In genomic region chr14:102568115-102568614, GRCh38 we compare ENCODE assay signal across 1 cellular context.
TF ChIP-seq lines count a peak whose summit lies in the region.

No MANE protein-coding gene starts in this region.

TF ChIP-seq in HepG2, 621 proteins besides CTCF, POLR2A, EP300 and RAD21 (continued from another document and continues in another):
- TF ChIP-seq ZNF580 (CRISPR knock-in tag; IDR thresholded peaks at IDR 0.05; ENCODE audit: borderline replicate concordance, low read depth), result no peak
- no peak for TF ChIP-seq HOXA5 (CRISPR knock-in tag; IDR thresholded peaks at IDR 0.05)
- TF ChIP-seq SALL2 (CRISPR knock-in tag; IDR thresholded peaks at IDR 0.05), result no peak
- no peak for TF ChIP-seq HMG20A (CRISPR knock-in tag; IDR thresholded peaks at IDR 0.05; ENCODE audit: borderline replicate concordance)
- TF ChIP-seq ELF1 (CRISPR knock-in tag; IDR thresholded peaks at IDR 0.05), result 0 out of 2 replicates have a peak, but pooled peaks have one; percentile 18
- no peak for TF ChIP-seq KDM5B (CRISPR knock-in tag; IDR thresholded peaks at IDR 0.05; ENCODE audit: borderline replicate concordance)
- TF ChIP-seq ZHX2 (IDR thresholded peaks at IDR 0.05; ENCODE audit: low read depth), result no peak
- no peak for TF ChIP-seq ZHX2 (CRISPR knock-in tag; IDR thresholded peaks at IDR 0.05; ENCODE audit: borderline replicate concordance)
- no peak for TF ChIP-seq RBM22 (optimal IDR thresholded peaks at IDR 0.05; ENCODE audit: low read length)
- TF ChIP-seq KLF16 (CRISPR knock-in tag; IDR thresholded peaks at IDR 0.05), result no peak
- no peak for TF ChIP-seq ZNF660 (CRISPR knock-in tag; IDR thresholded peaks at IDR 0.05; ENCODE audit: borderline replicate concordance, low read depth)
- 0 out of 2 replicates have a peak, but pooled peaks have one; percentile 28 for TF ChIP-seq YEATS4 (CRISPR knock-in tag; IDR thresholded peaks at IDR 0.05; ENCODE audit: borderline replicate concordance)
- no peak for TF ChIP-seq ZNF577 (CRISPR knock-in tag; IDR thresholded peaks at IDR 0.05; ENCODE audit: borderline replicate concordance, low read depth)
- no peak for TF ChIP-seq TEAD3 (CRISPR knock-in tag; optimal IDR thresholded peaks at IDR 0.05; ENCODE audit: borderline replicate concordance)
- TF ChIP-seq ZNF629 (CRISPR knock-in tag; conservative IDR thresholded peaks at IDR 0.05), result no peak
- no peak for TF ChIP-seq EHMT2 (IDR thresholded peaks at IDR 0.05; ENCODE audit: borderline replicate concordance, low read depth, low read length)
- no peak for TF ChIP-seq SNRNP70 (IDR thresholded peaks at IDR 0.05; ENCODE audit: low read depth, low read length)
- no peak for TF ChIP-seq RBAK (CRISPR knock-in tag; IDR thresholded peaks at IDR 0.05)
- 0 out of 2 replicates have a peak, but pooled peaks have one; percentile 11 for TF ChIP-seq MIXL1 (CRISPR knock-in tag; IDR thresholded peaks at IDR 0.05)
- no peak for TF ChIP-seq RFXANK (CRISPR knock-in tag; IDR thresholded peaks at IDR 0.05)
- TF ChIP-seq GPN1 (CRISPR knock-in tag; IDR thresholded peaks at IDR 0.05; ENCODE audit: borderline replicate concordance), result no peak
- no peak for TF ChIP-seq KDM2A (CRISPR knock-in tag; IDR thresholded peaks at IDR 0.05; ENCODE audit: borderline replicate concordance, low read depth)
- TF ChIP-seq ZFP36L1 (CRISPR knock-in tag; IDR thresholded peaks at IDR 0.05), result no peak
- TF ChIP-seq RAD51 (IDR thresholded peaks at IDR 0.05; ENCODE audit: borderline replicate concordance), result no peak
- no peak for TF ChIP-seq ATAD3A (CRISPR knock-in tag; IDR thresholded peaks at IDR 0.05)
- TF ChIP-seq MTERF4 (CRISPR knock-in tag; IDR thresholded peaks at IDR 0.05), result no peak
- TF ChIP-seq MTF1 (CRISPR knock-in tag; IDR thresholded peaks at IDR 0.05), result no peak
- TF ChIP-seq PCBP1 (IDR thresholded peaks at IDR 0.05; ENCODE audit: borderline replicate concordance, low read depth, low read length), result no peak
- no peak for TF ChIP-seq ZNF282 (IDR thresholded peaks at IDR 0.05; ENCODE audit: partially characterized antibody)
- TF ChIP-seq TRIM22 (IDR thresholded peaks at IDR 0.05), result no peak
- no peak for TF ChIP-seq ZNF83 (CRISPR knock-in tag; IDR thresholded peaks at IDR 0.05; ENCODE audit: borderline replicate concordance)
- no peak for TF ChIP-seq HMGXB3 (CRISPR knock-in tag; IDR thresholded peaks at IDR 0.05; ENCODE audit: borderline replicate concordance)
- TF ChIP-seq ZNF605 (CRISPR knock-in tag; IDR thresholded peaks at IDR 0.05), result no peak
- peak; percentile 7; the same call in 1 of the 2 replicates for TF ChIP-seq MYPOP (CRISPR knock-in tag; IDR thresholded peaks at IDR 0.05)
- TF ChIP-seq STAT5B (CRISPR knock-in tag; IDR thresholded peaks at IDR 0.05), result no peak
- TF ChIP-seq ZNF841 (CRISPR knock-in tag; IDR thresholded peaks at IDR 0.05; ENCODE audit: borderline replicate concordance), result no peak
- TF ChIP-seq KDM5A (IDR thresholded peaks at IDR 0.05; ENCODE audit: borderline replicate concordance, low read length), result no peak
- 0 out of 2 replicates have a peak, but pooled peaks have one; percentile 33 for TF ChIP-seq PHF8 (CRISPR knock-in tag; IDR thresholded peaks at IDR 0.05)
- no peak for TF ChIP-seq SPEN (CRISPR knock-in tag; IDR thresholded peaks at IDR 0.05; ENCODE audit: low read depth)
- no peak for TF ChIP-seq REST (IDR thresholded peaks at IDR 0.05; ENCODE audit: borderline replicate concordance in 1 of 2, low read depth in 1 of 2, low read length in 2 of 2)
- no peak for TF ChIP-seq HNRNPK (IDR thresholded peaks at IDR 0.05; ENCODE audit: low read depth, low read length, poor library complexity, severe bottlenecking)
- TF ChIP-seq THAP9 (CRISPR knock-in tag; IDR thresholded peaks at IDR 0.05; ENCODE audit: borderline replicate concordance), result no peak
- TF ChIP-seq ZNF451 (CRISPR knock-in tag; IDR thresholded peaks at IDR 0.05), result no peak
- TF ChIP-seq NFATC3 (CRISPR knock-in tag; IDR thresholded peaks at IDR 0.05), result no peak
- no peak for TF ChIP-seq ZSCAN30 (CRISPR knock-in tag; IDR thresholded peaks at IDR 0.05)
